Comparison of ENCODE assay signal across 8 cellular contexts in genomic region chr5:138464018-138464387, GRCh38. TPM values are rescaled to one million over a fixed set of nuclear protein-coding genes. Genes with fewer than 3 reads are reported as not detected.
DNase-seq lines count a peak whose midpoint lies in the region; ATAC-seq and TF ChIP-seq lines count a peak whose summit lies in the region.

No MANE protein-coding gene starts in this region.

- peak; percentile 51 for ATAC-seq in CD4-positive, alpha-beta T cell (ENCODE audit: poor library complexity)
- ATAC-seq in GM19395 (IDR thresholded peaks at IDR 0.05; ENCODE audit: unreplicated experiment) (peak; percentile 57), HG03558 (IDR thresholded peaks at IDR 0.05; ENCODE audit: extremely low read depth, unreplicated experiment) (peak; percentile 41)

- no peaks in the 10 kb centered on the region for H3K9me3 ChIP-seq in CD4-positive, alpha-beta T cell (ENCODE audit: control insufficient read depth, low read length)

- CTCF ChIA-PET in CD4-positive, alpha-beta T cell (lab: Charles Lee) = interaction anchor here (0.8 to 4.7 kb wide), 12 partner anchors 12 to 112 kb away, joined by 3 to 38 read pairs (median 5); partner anchors contain the start of genes ETF1 and KDM3B
- CTCF ChIA-PET in activated CD4-positive, alpha-beta memory T cell treated with anti-CD3 and anti-CD28 coated beads, Interleukin-2, amount 10 ng/mL, durations not matched to agents 7 days and 5 days (lab: Charles Lee) = interaction anchor here (1.2 to 6.2 kb wide), 13 partner anchors 9 to 286 kb away, joined by 3 to 46 read pairs (median 8); partner anchors contain the start of genes ETF1 and KDM3B

- peak overlapping the region; percentile 89 for H3K27ac ChIP-seq in CD4-positive, alpha-beta T cell (ENCODE audit: low read depth, low read length)

- peak; percentile 85 to 94 (median 92) for DNase-seq in CD4-positive, alpha-beta T cell
- DNase-seq in NCI-H774 (lab: John Stamatoyannopoulos, UW) (peak; percentile 93), ecto neural progenitor cell (ENCODE audit: low spot score) (peak; percentile 95), lung microvascular endothelial cell (ENCODE audit: low read depth in 2 of 2) (peak; percentile 94 to 96)
- peak; percentile 93 for DNase-seq in activated CD4-positive, alpha-beta memory T cell treated with anti-CD3 and anti-CD28 coated beads, Interleukin-2, amount 10 ng/mL, durations not matched to agents 7 days and 5 days
- DNase-seq in stimulated activated CD4-positive, alpha-beta T cell treated with anti-CD3 and anti-CD28 coated beads, TNF-alpha, amount 100 ng/mL, for 4 hours (ENCODE audit: low read depth in 3 of 3) = peak; percentile 83 to 90 (median 85)

- peak overlapping the region; percentile 96 for H3K4me3 Mint-ChIP-seq in CD4-positive, alpha-beta T cell
- peak overlapping the region; percentile 83 for H3K4me3 Mint-ChIP-seq in activated CD4-positive, alpha-beta memory T cell treated with anti-CD3 and anti-CD28 coated beads, Interleukin-2, amount 10 ng/mL, durations not matched to agents 7 days and 5 days

- H3K4me1 Mint-ChIP-seq in CD4-positive, alpha-beta T cell (ENCODE audit: low read depth) = peaks cover 50% of the 10 kb centered on the region
- peaks cover 39% of the 10 kb centered on the region for H3K4me1 Mint-ChIP-seq in activated CD4-positive, alpha-beta memory T cell treated with anti-CD3 and anti-CD28 coated beads, Interleukin-2, amount 10 ng/mL, durations not matched to agents 7 days and 5 days

- TF ChIP-seq CTCF in CD4-positive, alpha-beta T cell (IDR thresholded peaks at IDR 0.05) = peak; percentile 85

- peaks cover 20% of the 10 kb centered on the region for H3K36me3 Mint-ChIP-seq in CD4-positive, alpha-beta T cell (ENCODE audit: low read depth)
- H3K36me3 Mint-ChIP-seq in activated CD4-positive, alpha-beta memory T cell treated with anti-CD3 and anti-CD28 coated beads, Interleukin-2, amount 10 ng/mL, durations not matched to agents 7 days and 5 days (ENCODE audit: low read depth) = peaks cover 15% of the 10 kb centered on the region

- peak overlapping the region; percentile 93 for H3K27ac Mint-ChIP-seq in CD4-positive, alpha-beta T cell
- peak overlapping the region; percentile 91 for H3K27ac Mint-ChIP-seq in activated CD4-positive, alpha-beta memory T cell treated with anti-CD3 and anti-CD28 coated beads, Interleukin-2, amount 10 ng/mL, durations not matched to agents 7 days and 5 days

- H3K9me3 Mint-ChIP-seq in CD4-positive, alpha-beta T cell = no peaks in the 10 kb centered on the region
- H3K9me3 Mint-ChIP-seq in activated CD4-positive, alpha-beta memory T cell treated with anti-CD3 and anti-CD28 coated beads, Interleukin-2, amount 10 ng/mL, durations not matched to agents 7 days and 5 days = no peaks in the 10 kb centered on the region

- H3K27me3 Mint-ChIP-seq in CD4-positive, alpha-beta T cell = no peaks in the 10 kb centered on the region
- peaks cover 21% of the 10 kb centered on the region for H3K27me3 Mint-ChIP-seq in activated CD4-positive, alpha-beta memory T cell treated with anti-CD3 and anti-CD28 coated beads, Interleukin-2, amount 10 ng/mL, durations not matched to agents 7 days and 5 days

- POLR2A ChIA-PET in CD4-positive, alpha-beta T cell (lab: Charles Lee) = interaction anchor here (1.3 to 4.0 kb wide), 7 partner anchors 29 to 830 kb away, joined by 4 to 59 read pairs (median 20); partner anchors contain the start of genes ETF1, HSPA9, KDM3B and MATR3
- POLR2A ChIA-PET in activated CD4-positive, alpha-beta memory T cell treated with anti-CD3 and anti-CD28 coated beads, Interleukin-2, amount 10 ng/mL, durations not matched to agents 7 days and 5 days (lab: Charles Lee) = interaction anchor here (0.8 to 3.9 kb wide), 17 partner anchors 9 to 830 kb away, joined by 3 to 57 read pairs (median 8); partner anchors contain the start of genes BRD8, CDC23, ETF1 and FAM53C

- H3K27me3 ChIP-seq in CD4-positive, alpha-beta T cell (ENCODE audit: control insufficient read depth, insufficient read depth, low read length) = no peaks in the 10 kb centered on the region

- intact Hi-C loops in CD4-positive, alpha-beta T cell (cut with DNase I, micrococcal nuclease) = loop anchor here (1.0 to 10.0 kb wide), 5 partner anchors 39 to 941 kb away; partner anchors contain the start of genes ETF1 (in 1 of the 2), HSPA9 (in 1 of the 2) and SPATA24 (in 1 of the 2)

RNA-seq across cellular contexts. Expression of gene EGR1, which starts 1.3 kb away (rescaled TPM):
- total RNA-seq in CD4-positive, alpha-beta T cell = 1 to 10 TPM; 5.7 to 6.2 TPM
- 10 to 100 TPM; 21.0 to 21.6 TPM for total RNA-seq in activated CD4-positive, alpha-beta memory T cell treated with anti-CD3 and anti-CD28 coated beads, Interleukin-2, amount 10 ng/mL, durations not matched to agents 7 days and 5 days
- 0.44 and 4.8 TPM in 2 replicates for total RNA-seq in lung microvascular endothelial cell

RNA-seq across cellular contexts. Expression of gene REEP2, which starts 25.1 kb away (rescaled TPM):
- under 1 TPM; 0.33 to 0.34 TPM for total RNA-seq in CD4-positive, alpha-beta T cell
- total RNA-seq in activated CD4-positive, alpha-beta memory T cell treated with anti-CD3 and anti-CD28 coated beads, Interleukin-2, amount 10 ng/mL, durations not matched to agents 7 days and 5 days = 1 to 10 TPM in 1 of 2 experiments, under 1 TPM in 1; 0.76 to 1.1 TPM
- total RNA-seq in lung microvascular endothelial cell = 0.40 and 1.1 TPM in 2 replicates

Comparison
In these comparisons a context has a peak if more than half of its experiments do, and no peak if none do; other contexts are left out.
1. Peak in every context shown above with its lines: DNase-seq, ATAC-seq and H3K27ac ChIP-seq.